Comparison of ENCODE assay signal across 1 cellular context in genomic region chr18:11033503-11033902, GRCh38.
TF ChIP-seq lines count a peak whose summit lies in the region.

No MANE protein-coding gene starts in this region.

TF ChIP-seq in GM12878, 131 proteins besides CTCF, POLR2A, EP300 and RAD21 (continued from another document):
- TF ChIP-seq BACH1 (IDR thresholded peaks at IDR 0.05; ENCODE audit: borderline replicate concordance), result no peak
- no peak for TF ChIP-seq MTA3 (IDR thresholded peaks at IDR 0.05; ENCODE audit: borderline replicate concordance, low read length)
- no peak for TF ChIP-seq TAF1 (IDR thresholded peaks at IDR 0.05; ENCODE audit: borderline replicate concordance, low read depth, low read length)
TF ChIP-seq in GM12878: peak in this region for 10.
